ENCODE assay signal across 1 cellular context in the genomic region with DNA sequence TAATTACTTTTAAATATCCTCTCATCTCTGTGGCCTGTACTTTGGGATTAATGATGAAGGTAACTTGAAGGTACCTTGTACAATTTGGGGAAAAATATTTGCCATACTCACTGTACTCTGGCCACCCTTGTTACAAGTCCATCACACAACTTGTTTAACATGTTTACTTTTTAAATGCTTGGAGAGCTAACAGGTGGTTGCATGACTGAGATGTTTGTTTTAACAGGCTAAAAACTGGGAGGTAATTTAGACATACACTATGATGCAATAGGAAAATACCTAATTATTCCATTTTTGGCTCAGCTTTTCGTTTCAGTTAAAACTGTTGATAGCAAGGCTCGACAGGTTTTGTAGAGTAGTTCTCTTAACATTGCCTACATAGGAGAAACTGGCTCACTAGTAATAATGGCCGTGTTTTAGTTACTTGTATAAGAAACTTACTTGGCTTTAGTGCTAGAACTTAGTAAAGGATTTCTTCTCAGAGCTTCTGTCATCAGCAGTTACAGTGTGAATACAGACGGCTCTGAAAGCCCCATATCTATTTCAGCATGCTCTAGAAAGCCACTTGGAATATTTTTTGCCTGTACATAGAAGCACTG.
TF ChIP-seq lines count a peak whose summit lies in the region.

No MANE protein-coding gene starts in this region.

TF ChIP-seq in HepG2, 621 proteins besides CTCF, POLR2A, EP300 and RAD21 (continued from another document and continues in another):
- TF ChIP-seq, protein P1, sequence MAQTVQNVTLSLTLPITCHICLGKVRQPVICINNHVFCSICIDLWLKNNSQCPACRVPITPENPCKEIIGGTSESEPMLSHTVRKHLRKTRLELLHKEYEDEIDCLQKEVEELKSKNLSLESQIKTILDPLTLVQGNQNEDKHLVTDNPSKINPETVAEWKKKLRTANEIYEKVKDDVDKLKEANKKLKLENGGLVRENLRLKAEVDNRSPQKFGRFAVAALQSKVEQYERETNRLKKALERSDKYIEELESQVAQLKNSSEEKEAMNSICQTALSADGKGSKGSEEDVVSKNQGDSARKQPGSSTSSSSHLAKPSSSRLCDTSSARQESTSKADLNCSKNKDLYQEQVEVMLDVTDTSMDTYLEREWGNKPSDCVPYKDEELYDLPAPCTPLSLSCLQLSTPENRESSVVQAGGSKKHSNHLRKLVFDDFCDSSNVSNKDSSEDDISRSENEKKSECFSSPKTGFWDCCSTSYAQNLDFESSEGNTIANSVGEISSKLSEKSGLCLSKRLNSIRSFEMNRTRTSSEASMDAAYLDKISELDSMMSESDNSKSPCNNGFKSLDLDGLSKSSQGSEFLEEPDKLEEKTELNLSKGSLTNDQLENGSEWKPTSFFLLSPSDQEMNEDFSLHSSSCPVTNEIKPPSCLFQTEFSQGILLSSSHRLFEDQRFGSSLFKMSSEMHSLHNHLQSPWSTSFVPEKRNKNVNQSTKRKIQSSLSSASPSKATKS (CRISPR knock-in tag; IDR thresholded peaks at IDR 0.05): no peak
- TF ChIP-seq HNF4A (CRISPR knock-in tag; IDR thresholded peaks at IDR 0.05) (peak; percentile 69), SIN3A (IDR thresholded peaks at IDR 0.05; ENCODE audit: borderline replicate concordance, low read depth, low read length) (no peak), ESRRA (CRISPR knock-in tag; IDR thresholded peaks at IDR 0.05; ENCODE audit: low read depth) (no peak), SRSF4 (IDR thresholded peaks at IDR 0.05; ENCODE audit: low read depth, low read length, poor library complexity, severe bottlenecking) (no peak), KDM3A (CRISPR knock-in tag; IDR thresholded peaks at IDR 0.05; ENCODE audit: low read depth) (no peak), PAWR (CRISPR knock-in tag; IDR thresholded peaks at IDR 0.05; ENCODE audit: borderline replicate concordance) (no peak), ZNF749 (CRISPR knock-in tag; IDR thresholded peaks at IDR 0.05; ENCODE audit: borderline replicate concordance) (no peak), TBX2 (CRISPR knock-in tag; IDR thresholded peaks at IDR 0.05; ENCODE audit: borderline replicate concordance) (peak; percentile 60; the same call in 1 of the 2 replicates), PHF21A (CRISPR knock-in tag; IDR thresholded peaks at IDR 0.05) (no peak), ZNF207 (IDR thresholded peaks at IDR 0.05; ENCODE audit: borderline replicate concordance) (no peak), TBL1XR1 (IDR thresholded peaks at IDR 0.05; ENCODE audit: borderline replicate concordance, low read length, partially characterized antibody) (no peak), TEAD2 (CRISPR knock-in tag; IDR thresholded peaks at IDR 0.05) (no peak), ZNF326 (CRISPR knock-in tag; IDR thresholded peaks at IDR 0.05; ENCODE audit: borderline replicate concordance) (no peak), SMAD9 (CRISPR knock-in tag; IDR thresholded peaks at IDR 0.05) (no peak), ZNF772 (CRISPR knock-in tag; IDR thresholded peaks at IDR 0.05) (peak; percentile 36; the same call in 1 of the 2 replicates), ZNF354B (CRISPR knock-in tag; IDR thresholded peaks at IDR 0.05) (no peak), ZNF530 (CRISPR knock-in tag; IDR thresholded peaks at IDR 0.05; ENCODE audit: low read depth) (no peak), JARID2 (CRISPR knock-in tag; IDR thresholded peaks at IDR 0.05; ENCODE audit: insufficient replicate concordance) (no peak), ZNF713 (CRISPR knock-in tag; IDR thresholded peaks at IDR 0.05) (no peak), POLR2AphosphoS5 (IDR thresholded peaks at IDR 0.05; ENCODE audit: low read depth, low read length) (no peak), ELF4 (CRISPR knock-in tag; IDR thresholded peaks at IDR 0.05; ENCODE audit: borderline replicate concordance) (no peak), ZNF33A (CRISPR knock-in tag; IDR thresholded peaks at IDR 0.05; ENCODE audit: borderline replicate concordance) (no peak), KLF9 (CRISPR knock-in tag; IDR thresholded peaks at IDR 0.05; ENCODE audit: low read depth) (no peak; the same call in 1 of the 2 replicates), NR2C2 (CRISPR knock-in tag; IDR thresholded peaks at IDR 0.05; ENCODE audit: borderline replicate concordance) (peak; percentile 41; the same call in 1 of the 2 replicates), NRL (CRISPR knock-in tag; IDR thresholded peaks at IDR 0.05; ENCODE audit: borderline replicate concordance) (no peak), YY1 (IDR thresholded peaks at IDR 0.05; ENCODE audit: insufficient read depth, insufficient replicate concordance, low read depth, low read length) (no peak)
- TF ChIP-seq, protein P2, sequence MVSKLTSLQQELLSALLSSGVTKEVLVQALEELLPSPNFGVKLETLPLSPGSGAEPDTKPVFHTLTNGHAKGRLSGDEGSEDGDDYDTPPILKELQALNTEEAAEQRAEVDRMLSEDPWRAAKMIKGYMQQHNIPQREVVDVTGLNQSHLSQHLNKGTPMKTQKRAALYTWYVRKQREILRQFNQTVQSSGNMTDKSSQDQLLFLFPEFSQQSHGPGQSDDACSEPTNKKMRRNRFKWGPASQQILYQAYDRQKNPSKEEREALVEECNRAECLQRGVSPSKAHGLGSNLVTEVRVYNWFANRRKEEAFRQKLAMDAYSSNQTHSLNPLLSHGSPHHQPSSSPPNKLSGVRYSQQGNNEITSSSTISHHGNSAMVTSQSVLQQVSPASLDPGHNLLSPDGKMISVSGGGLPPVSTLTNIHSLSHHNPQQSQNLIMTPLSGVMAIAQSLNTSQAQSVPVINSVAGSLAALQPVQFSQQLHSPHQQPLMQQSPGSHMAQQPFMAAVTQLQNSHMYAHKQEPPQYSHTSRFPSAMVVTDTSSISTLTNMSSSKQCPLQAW (CRISPR knock-in tag; IDR thresholded peaks at IDR 0.05): no peak
- TF ChIP-seq, protein P3, sequence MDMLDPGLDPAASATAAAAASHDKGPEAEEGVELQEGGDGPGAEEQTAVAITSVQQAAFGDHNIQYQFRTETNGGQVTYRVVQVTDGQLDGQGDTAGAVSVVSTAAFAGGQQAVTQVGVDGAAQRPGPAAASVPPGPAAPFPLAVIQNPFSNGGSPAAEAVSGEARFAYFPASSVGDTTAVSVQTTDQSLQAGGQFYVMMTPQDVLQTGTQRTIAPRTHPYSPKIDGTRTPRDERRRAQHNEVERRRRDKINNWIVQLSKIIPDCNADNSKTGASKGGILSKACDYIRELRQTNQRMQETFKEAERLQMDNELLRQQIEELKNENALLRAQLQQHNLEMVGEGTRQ (IDR thresholded peaks at IDR 0.05; ENCODE audit: low read depth, low read length): no peak
- TF ChIP-seq, protein P3 (CRISPR knock-in tag; IDR thresholded peaks at IDR 0.05; ENCODE audit: borderline replicate concordance): no peak
- TF ChIP-seq, protein P4, sequence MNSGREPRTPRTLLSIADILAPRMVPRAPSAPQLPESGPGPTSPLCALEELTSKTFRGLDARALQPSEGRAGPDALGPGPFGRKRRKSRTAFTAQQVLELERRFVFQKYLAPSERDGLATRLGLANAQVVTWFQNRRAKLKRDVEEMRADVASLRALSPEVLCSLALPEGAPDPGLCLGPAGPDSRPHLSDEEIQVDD (CRISPR knock-in tag; IDR thresholded peaks at IDR 0.05; ENCODE audit: borderline replicate concordance): no peak
- TF ChIP-seq, protein P5, sequence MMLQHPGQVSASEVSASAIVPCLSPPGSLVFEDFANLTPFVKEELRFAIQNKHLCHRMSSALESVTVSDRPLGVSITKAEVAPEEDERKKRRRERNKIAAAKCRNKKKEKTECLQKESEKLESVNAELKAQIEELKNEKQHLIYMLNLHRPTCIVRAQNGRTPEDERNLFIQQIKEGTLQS (CRISPR knock-in tag; IDR thresholded peaks at IDR 0.05): peak; percentile 49; the same call in 1 of the 2 replicates
- TF ChIP-seq, protein P6, sequence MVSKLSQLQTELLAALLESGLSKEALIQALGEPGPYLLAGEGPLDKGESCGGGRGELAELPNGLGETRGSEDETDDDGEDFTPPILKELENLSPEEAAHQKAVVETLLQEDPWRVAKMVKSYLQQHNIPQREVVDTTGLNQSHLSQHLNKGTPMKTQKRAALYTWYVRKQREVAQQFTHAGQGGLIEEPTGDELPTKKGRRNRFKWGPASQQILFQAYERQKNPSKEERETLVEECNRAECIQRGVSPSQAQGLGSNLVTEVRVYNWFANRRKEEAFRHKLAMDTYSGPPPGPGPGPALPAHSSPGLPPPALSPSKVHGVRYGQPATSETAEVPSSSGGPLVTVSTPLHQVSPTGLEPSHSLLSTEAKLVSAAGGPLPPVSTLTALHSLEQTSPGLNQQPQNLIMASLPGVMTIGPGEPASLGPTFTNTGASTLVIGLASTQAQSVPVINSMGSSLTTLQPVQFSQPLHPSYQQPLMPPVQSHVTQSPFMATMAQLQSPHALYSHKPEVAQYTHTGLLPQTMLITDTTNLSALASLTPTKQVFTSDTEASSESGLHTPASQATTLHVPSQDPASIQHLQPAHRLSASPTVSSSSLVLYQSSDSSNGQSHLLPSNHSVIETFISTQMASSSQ (IDR thresholded peaks at IDR 0.05; ENCODE audit: low read depth): no peak; the same call in 1 of the 2 replicates
- TF ChIP-seq, protein P6 (CRISPR knock-in tag; IDR thresholded peaks at IDR 0.05; ENCODE audit: borderline replicate concordance): 0 out of 2 replicates have a peak, but pooled peaks have one; percentile 39
- TF ChIP-seq, protein P7, sequence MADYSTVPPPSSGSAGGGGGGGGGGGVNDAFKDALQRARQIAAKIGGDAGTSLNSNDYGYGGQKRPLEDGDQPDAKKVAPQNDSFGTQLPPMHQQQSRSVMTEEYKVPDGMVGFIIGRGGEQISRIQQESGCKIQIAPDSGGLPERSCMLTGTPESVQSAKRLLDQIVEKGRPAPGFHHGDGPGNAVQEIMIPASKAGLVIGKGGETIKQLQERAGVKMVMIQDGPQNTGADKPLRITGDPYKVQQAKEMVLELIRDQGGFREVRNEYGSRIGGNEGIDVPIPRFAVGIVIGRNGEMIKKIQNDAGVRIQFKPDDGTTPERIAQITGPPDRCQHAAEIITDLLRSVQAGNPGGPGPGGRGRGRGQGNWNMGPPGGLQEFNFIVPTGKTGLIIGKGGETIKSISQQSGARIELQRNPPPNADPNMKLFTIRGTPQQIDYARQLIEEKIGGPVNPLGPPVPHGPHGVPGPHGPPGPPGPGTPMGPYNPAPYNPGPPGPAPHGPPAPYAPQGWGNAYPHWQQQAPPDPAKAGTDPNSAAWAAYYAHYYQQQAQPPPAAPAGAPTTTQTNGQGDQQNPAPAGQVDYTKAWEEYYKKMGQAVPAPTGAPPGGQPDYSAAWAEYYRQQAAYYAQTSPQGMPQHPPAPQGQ (CRISPR knock-in tag; IDR thresholded peaks at IDR 0.05; ENCODE audit: borderline replicate concordance): no peak
- TF ChIP-seq, protein P8, sequence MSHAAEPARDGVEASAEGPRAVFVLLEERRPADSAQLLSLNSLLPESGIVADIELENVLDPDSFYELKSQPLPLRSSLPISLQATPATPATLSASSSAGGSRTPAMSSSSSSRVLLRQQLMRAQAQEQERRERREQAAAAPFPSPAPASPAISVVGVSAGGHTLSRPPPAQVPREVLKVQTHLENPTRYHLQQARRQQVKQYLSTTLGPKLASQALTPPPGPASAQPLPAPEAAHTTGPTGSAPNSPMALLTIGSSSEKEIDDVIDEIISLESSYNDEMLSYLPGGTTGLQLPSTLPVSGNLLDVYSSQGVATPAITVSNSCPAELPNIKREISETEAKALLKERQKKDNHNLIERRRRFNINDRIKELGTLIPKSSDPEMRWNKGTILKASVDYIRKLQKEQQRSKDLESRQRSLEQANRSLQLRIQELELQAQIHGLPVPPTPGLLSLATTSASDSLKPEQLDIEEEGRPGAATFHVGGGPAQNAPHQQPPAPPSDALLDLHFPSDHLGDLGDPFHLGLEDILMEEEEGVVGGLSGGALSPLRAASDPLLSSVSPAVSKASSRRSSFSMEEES (CRISPR knock-in tag; IDR thresholded peaks at IDR 0.05): 0 out of 2 replicates have a peak, but pooled peaks have one; percentile 23
- TF ChIP-seq, protein P9, sequence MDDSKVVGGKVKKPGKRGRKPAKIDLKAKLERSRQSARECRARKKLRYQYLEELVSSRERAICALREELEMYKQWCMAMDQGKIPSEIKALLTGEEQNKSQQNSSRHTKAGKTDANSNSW (CRISPR knock-in tag; IDR thresholded peaks at IDR 0.05; ENCODE audit: borderline replicate concordance): no peak
- TF ChIP-seq, protein P10, sequence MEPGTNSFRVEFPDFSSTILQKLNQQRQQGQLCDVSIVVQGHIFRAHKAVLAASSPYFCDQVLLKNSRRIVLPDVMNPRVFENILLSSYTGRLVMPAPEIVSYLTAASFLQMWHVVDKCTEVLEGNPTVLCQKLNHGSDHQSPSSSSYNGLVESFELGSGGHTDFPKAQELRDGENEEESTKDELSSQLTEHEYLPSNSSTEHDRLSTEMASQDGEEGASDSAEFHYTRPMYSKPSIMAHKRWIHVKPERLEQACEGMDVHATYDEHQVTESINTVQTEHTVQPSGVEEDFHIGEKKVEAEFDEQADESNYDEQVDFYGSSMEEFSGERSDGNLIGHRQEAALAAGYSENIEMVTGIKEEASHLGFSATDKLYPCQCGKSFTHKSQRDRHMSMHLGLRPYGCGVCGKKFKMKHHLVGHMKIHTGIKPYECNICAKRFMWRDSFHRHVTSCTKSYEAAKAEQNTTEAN (CRISPR knock-in tag; conservative IDR thresholded peaks at IDR 0.05): no peak
- TF ChIP-seq, protein P11, sequence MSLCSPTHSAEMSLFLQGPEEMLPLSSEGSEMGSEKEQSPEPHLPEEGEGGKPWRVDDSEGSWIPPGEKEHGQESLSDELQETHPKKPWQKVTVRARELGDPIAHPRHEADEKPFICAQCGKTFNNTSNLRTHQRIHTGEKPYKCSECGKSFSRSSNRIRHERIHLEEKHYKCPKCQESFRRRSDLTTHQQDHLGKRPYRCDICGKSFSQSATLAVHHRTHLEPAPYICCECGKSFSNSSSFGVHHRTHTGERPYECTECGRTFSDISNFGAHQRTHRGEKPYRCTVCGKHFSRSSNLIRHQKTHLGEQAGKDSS (CRISPR knock-in tag; IDR thresholded peaks at IDR 0.05; ENCODE audit: borderline replicate concordance, low read depth): no peak
